In the genomic region with DNA sequence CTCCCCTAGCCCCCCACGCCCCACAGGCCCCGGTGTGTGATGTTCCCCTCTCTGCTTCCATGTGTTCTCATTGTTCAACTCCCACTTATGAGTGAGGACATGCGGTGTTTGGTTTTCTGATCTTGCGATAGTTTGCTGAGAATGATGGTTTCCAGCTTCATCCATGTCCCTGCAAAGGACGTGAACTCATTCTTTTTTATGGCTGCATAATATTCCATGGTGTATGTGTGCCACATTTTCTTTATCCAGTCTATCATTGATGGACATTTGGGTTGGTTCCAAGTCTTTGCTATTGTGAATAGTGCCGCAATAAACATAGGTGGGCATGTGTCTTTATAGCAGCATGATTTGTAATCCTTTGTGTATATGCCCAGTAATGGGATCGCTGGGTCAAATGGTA, we compare ENCODE assay signal across 1 cellular context. TPM values are rescaled to one million over a fixed set of nuclear protein-coding genes. Genes with fewer than 3 reads are reported as not detected.
"Had no signal": no experiment of that assay in that cellular context is flagged by ENCODE, and none has a peak within 500 bp of the region (broad histone marks: within the 10 kb centered on the region; RNA-seq: fewer than 3 reads in every experiment).

No MANE protein-coding gene starts in this region.

RNA-seq across cellular contexts. Expression of a gene that starts 47.6 kb away (rescaled TPM):
- polyA plus RNA-seq: GM23338 had no signal
